Comparison of ENCODE assay signal across 36 cellular contexts in genomic region chr12:4791497-4791896, GRCh38.
DNase-seq lines count a peak whose midpoint lies in the region; ATAC-seq, FAIRE-seq and TF ChIP-seq lines count a peak whose summit lies in the region.
"Had no signal": no experiment of that assay in that cellular context is flagged by ENCODE, and none has a peak within 500 bp of the region (broad histone marks: within the 10 kb centered on the region; RNA-seq: fewer than 3 reads in every experiment).

No MANE protein-coding gene starts in this region.

- H3K4me1 Mint-ChIP-seq in stimulated activated effector memory CD8-positive, alpha-beta T cell treated with anti-CD3 and anti-CD28 coated beads, Interleukin-12 subunit alpha, Interleukin-12 subunit beta, amount 100 ng/mL, for 72 hours, result no peaks in the 10 kb centered on the region
- H3K4me1 Mint-ChIP-seq: B cell; CD14-positive monocyte; CD4-positive, alpha-beta memory T cell; CD4-positive, CD25-positive, alpha-beta regulatory T cell; CD8-positive, alpha-beta memory T cell had no signal

- H3K9me3 ChIP-seq in SK-N-SH (no peaks in the 10 kb centered on the region), A549 (no peaks in the 10 kb centered on the region), HEK293 (ENCODE audit: control insufficient read depth, insufficient read depth, low read depth, low read length) (no peaks in the 10 kb centered on the region)
- H3K9me3 ChIP-seq: BLaER1 had no signal

- ATAC-seq in SK-N-SH treated with all-trans-retinoic acid at 6 μM for 48 hours, result no peak
- no peak for ATAC-seq in A549
- no peak for ATAC-seq in left cardiac atrium
- ATAC-seq in stimulated activated effector memory CD8-positive, alpha-beta T cell treated with anti-CD3 and anti-CD28 coated beads, Interleukin-12 subunit alpha, Interleukin-12 subunit beta, amount 100 ng/mL, for 72 hours, result no peak
- ATAC-seq: CD8-positive, alpha-beta T cell had no signal

- no peak overlapping the region for H3K27ac ChIP-seq in SK-N-SH (ENCODE audit: low read depth in 2 of 2, low read length in 1 of 2)
- no peak overlapping the region for H3K27ac ChIP-seq in A549
- no peak overlapping the region for H3K27ac ChIP-seq in HEK293 (ENCODE audit: extremely low read depth, low read depth, low read length)
- H3K27ac ChIP-seq: 22Rv1; BLaER1; BLaER1 treated with 17β-estradiol and CSF1 and Interleukin-3, amounts not matched to agents 10 nM and 100 nM; C4-2B had no signal

- H2AFZ ChIP-seq in SK-N-SH (ENCODE audit: low read depth), result no peak overlapping the region

- H3K27ac Mint-ChIP-seq in stimulated activated effector memory CD8-positive, alpha-beta T cell treated with anti-CD3 and anti-CD28 coated beads, Interleukin-12 subunit alpha, Interleukin-12 subunit beta, amount 100 ng/mL, for 72 hours, result no peak overlapping the region
- H3K27ac Mint-ChIP-seq: B cell; CD14-positive monocyte; CD4-positive, alpha-beta memory T cell; CD4-positive, alpha-beta T cell; CD8-positive, alpha-beta T cell had no signal

- TF ChIP-seq RAD21 in SK-N-SH (IDR thresholded peaks at IDR 0.05; ENCODE audit: low read length) (no peak), A549 (conservative IDR thresholded peaks at IDR 0.05 in 1 of 2, IDR thresholded peaks at IDR 0.05 in 1 of 2) (no peak)

- DNase-seq in SK-N-SH (no peak), A549 (ENCODE audit: low read depth in 1 of 2, low spot score in 1 of 2) (no peak), urothelium cell line (ENCODE audit: low spot score) (no peak), medulla oblongata (ENCODE audit: extremely low spot score) (no peak), left cardiac atrium (no peak)
- DNase-seq in stimulated activated effector memory CD8-positive, alpha-beta T cell treated with anti-CD3 and anti-CD28 coated beads, Interleukin-12 subunit alpha, Interleukin-12 subunit beta, amount 100 ng/mL, for 72 hours (ENCODE audit: low spot score in 2 of 2), result no peak
- DNase-seq: 8988T; ACHN; AML-193; BE2C; C1 segment of cervical spinal cord; Caco-2; Calu3; CD4-positive, alpha-beta memory T cell; CD4-positive, alpha-beta T cell; CD4-positive, CD25-positive, alpha-beta regulatory T cell; CD8-positive, alpha-beta memory T cell; CD8-positive, alpha-beta T cell; COR-L47; DMS 273 treated with DMSO at 0.1 percent for 48 hours; DMS153; DMS53; DMS79; DMS79 treated with DMSO at 0.1 percent for 48 hours; DND-41; EL had no signal

- no peak overlapping the region for H3K4me2 ChIP-seq in SK-N-SH
- H3K4me2 ChIP-seq in A549, result no peak overlapping the region
- H3K4me2 ChIP-seq: BLaER1; BLaER1 treated with 17β-estradiol and CSF1 and Interleukin-3, amounts not matched to agents 10 nM and 100 nM had no signal

- no peaks in the 10 kb centered on the region for H3K36me3 Mint-ChIP-seq in stimulated activated effector memory CD8-positive, alpha-beta T cell treated with anti-CD3 and anti-CD28 coated beads, Interleukin-12 subunit alpha, Interleukin-12 subunit beta, amount 100 ng/mL, for 72 hours
- H3K36me3 Mint-ChIP-seq: CD14-positive monocyte; CD4-positive, alpha-beta memory T cell; CD4-positive, CD25-positive, alpha-beta regulatory T cell; CD8-positive, alpha-beta T cell had no signal

- no peak for TF ChIP-seq CTCF in SK-N-SH (IDR thresholded peaks at IDR 0.05)
- no peak for TF ChIP-seq CTCF in A549 (IDR thresholded peaks at IDR 0.05)
- TF ChIP-seq CTCF in HEK293 (tag by site-specific recombination; IDR thresholded peaks at IDR 0.05), result no peak

- FAIRE-seq in A549 (lab: Jason Lieb, UNC) (peak; percentile 43), urothelium cell line (lab: Jason Lieb, UNC) (peak; percentile 58)
- FAIRE-seq: A204.1, D721Med had no signal

- H3K9me2 ChIP-seq in SK-N-SH, result no peaks in the 10 kb centered on the region

- H3K4me3 ChIP-seq in SK-N-SH (ENCODE audit: low read depth in 2 of 2, low read length in 1 of 2) (no peak overlapping the region), A549 (no peak overlapping the region), HEK293 (ENCODE audit: low read depth, low read length) (no peak overlapping the region)
- H3K4me3 ChIP-seq: BLaER1; BLaER1 treated with 17β-estradiol and CSF1 and Interleukin-3, amounts not matched to agents 10 nM and 100 nM had no signal

- no peaks in the 10 kb centered on the region for H3K36me3 ChIP-seq in SK-N-SH (replicated peaks in 1 of 2; ENCODE audit: control insufficient read depth in 1 of 2, insufficient read depth in 2 of 2, low read length in 1 of 2)
- no peaks in the 10 kb centered on the region for H3K36me3 ChIP-seq in HEK293 (ENCODE audit: control insufficient read depth in 2 of 2, insufficient read depth in 1 of 2, low read length in 2 of 2)
- H3K36me3 ChIP-seq: BE2C; BLaER1; BLaER1 treated with 17β-estradiol and CSF1 and Interleukin-3, amounts not matched to agents 10 nM and 100 nM had no signal

- H3K9me3 Mint-ChIP-seq in stimulated activated effector memory CD8-positive, alpha-beta T cell treated with anti-CD3 and anti-CD28 coated beads, Interleukin-12 subunit alpha, Interleukin-12 subunit beta, amount 100 ng/mL, for 72 hours, result no peaks in the 10 kb centered on the region
- H3K9me3 Mint-ChIP-seq: CD4-positive, alpha-beta T cell; CD8-positive, alpha-beta T cell had no signal

- no peaks in the 10 kb centered on the region; the same call in 1 of the 2 replicates for H3K27me3 ChIP-seq in SK-N-SH (ENCODE audit: insufficient read depth)
- H3K27me3 ChIP-seq: BLaER1; BLaER1 treated with 17β-estradiol and CSF1 and Interleukin-3, amounts not matched to agents 10 nM and 100 nM had no signal

- TF ChIP-seq EP300 in SK-N-SH (IDR thresholded peaks at IDR 0.05; ENCODE audit: borderline replicate concordance in 1 of 2, low read depth in 1 of 2, low read length in 1 of 2), result no peak
- no peak for TF ChIP-seq EP300 in A549 (IDR thresholded peaks at IDR 0.05)

- no peaks in the 10 kb centered on the region for H4K20me1 ChIP-seq in SK-N-SH (ENCODE audit: insufficient read depth)
- H4K20me1 ChIP-seq: BLaER1; BLaER1 treated with 17β-estradiol and CSF1 and Interleukin-3, amounts not matched to agents 10 nM and 100 nM had no signal

- no peaks in the 10 kb centered on the region for H3K4me1 ChIP-seq in SK-N-SH (ENCODE audit: control insufficient read depth in 1 of 2, insufficient read depth in 2 of 2, low read depth in 1 of 2, low read length in 1 of 2)
- H3K4me1 ChIP-seq in A549, result no peaks in the 10 kb centered on the region
- H3K4me1 ChIP-seq in HEK293 (ENCODE audit: control insufficient read depth, insufficient read depth, low read length), result no peaks in the 10 kb centered on the region
- H3K4me1 ChIP-seq: BE2C, Caco-2 had no signal

- no peak for TF ChIP-seq POLR2A in A549 (IDR thresholded peaks at IDR 0.05; ENCODE audit: low read length)

- no peak overlapping the region for H3K4me3 Mint-ChIP-seq in stimulated activated effector memory CD8-positive, alpha-beta T cell treated with anti-CD3 and anti-CD28 coated beads, Interleukin-12 subunit alpha, Interleukin-12 subunit beta, amount 100 ng/mL, for 72 hours
- H3K4me3 Mint-ChIP-seq: B cell; CD14-positive monocyte; CD4-positive, alpha-beta memory T cell; CD4-positive, alpha-beta T cell; CD4-positive, CD25-positive, alpha-beta regulatory T cell; CD8-positive, alpha-beta memory T cell; CD8-positive, alpha-beta T cell had no signal

- H3K9ac ChIP-seq in SK-N-SH, result no peak overlapping the region
- H3K9ac ChIP-seq: BLaER1; BLaER1 treated with 17β-estradiol and CSF1 and Interleukin-3, amounts not matched to agents 10 nM and 100 nM had no signal

- 63% methylated on average over 3 of the region's 3 CpGs for WGBS in SK-N-SH (ENCODE audit: low lambda C conversion rate)
- WGBS in A549 (ENCODE audit: missing lambda C conversion rate), result 67% methylated on average over 3 of the region's 3 CpGs

- intact Hi-C loops in left cardiac atrium (cut with DNase I), result no loop called here

- H3K79me2 ChIP-seq in SK-N-SH (ENCODE audit: insufficient read depth), result no peaks in the 10 kb centered on the region

- CTCF ChIA-PET in SK-N-SH (lab: Yijun Ruan, JAX) (no interaction called here), A549 (lab: Yijun Ruan, JAX) (no interaction called here), HEK293 (lab: Yijun Ruan, JAX) (no interaction called here)

- no peaks in the 10 kb centered on the region for H3F3A ChIP-seq in SK-N-SH (replicated peaks; ENCODE audit: insufficient read depth)

- POLR2A ChIA-PET in SK-N-SH (lab: Yijun Ruan, JAX), result no interaction called here
- POLR2A ChIA-PET in A549 (lab: Yijun Ruan, JAX), result no interaction called here
- POLR2A ChIA-PET in HEK293 (lab: Yijun Ruan, JAX), result no interaction called here

TF ChIP-seq in SK-N-SH treated with all-trans-retinoic acid at 6 μM for 48 hours, 23 proteins besides CTCF, POLR2A, EP300 and RAD21 (continues in another document):
- TF ChIP-seq PPARA (CRISPR knock-in tag; IDR thresholded peaks at IDR 0.05; ENCODE audit: borderline replicate concordance), result no peak

TF ChIP-seq in SK-N-SH, 30 proteins besides CTCF, POLR2A, EP300 and RAD21 (continues in another document):
- TF ChIP-seq RFX5 (IDR thresholded peaks at IDR 0.05; ENCODE audit: low read length) (no peak), FOSL2 (IDR thresholded peaks at IDR 0.05; ENCODE audit: borderline replicate concordance, low read depth) (no peak), SIN3A (IDR thresholded peaks at IDR 0.05; ENCODE audit: borderline replicate concordance, low read depth, low read length) (no peak), TCF12 (IDR thresholded peaks at IDR 0.05) (no peak), FOXJ3 (CRISPR knock-in tag; IDR thresholded peaks at IDR 0.05) (no peak)

TF ChIP-seq in A549, 52 proteins besides CTCF, POLR2A, EP300 and RAD21:
- TF ChIP-seq MAFK (IDR thresholded peaks at IDR 0.05; ENCODE audit: partially characterized antibody), result no peak
- TF ChIP-seq ESRRA (IDR thresholded peaks at IDR 0.05; ENCODE audit: borderline replicate concordance, low read length), result no peak
- TF ChIP-seq CHD2 (IDR thresholded peaks at IDR 0.05; ENCODE audit: low read length, partially characterized antibody), result no peak

TF ChIP-seq in HEK293, 187 proteins besides CTCF, POLR2A, EP300 and RAD21:
- peak; percentile 78 for TF ChIP-seq ZNF146 (tag by site-specific recombination; IDR thresholded peaks at IDR 0.05)
- no peak for TF ChIP-seq ZSCAN5A (tag by site-specific recombination; IDR thresholded peaks at IDR 0.05)
